In genomic region chr3:123385981-123386380, GRCh38 we compare ENCODE assay signal across 12 cellular contexts.
DNase-seq lines count a peak whose midpoint lies in the region; ATAC-seq and TF ChIP-seq lines count a peak whose summit lies in the region.
"Had no signal": no experiment of that assay in that cellular context is flagged by ENCODE, and none has a peak within 500 bp of the region (broad histone marks: within the 10 kb centered on the region; RNA-seq: fewer than 3 reads in every experiment).

No MANE protein-coding gene starts in this region.

- H3K9me3 ChIP-seq in colonic mucosa (no peaks in the 10 kb centered on the region), muscle layer of colon (ENCODE audit: low read length) (no peaks in the 10 kb centered on the region)

- no peaks in the 10 kb centered on the region for H3K36me3 ChIP-seq in colonic mucosa
- no peaks in the 10 kb centered on the region for H3K36me3 ChIP-seq in muscle layer of colon (ENCODE audit: insufficient read depth, low read length)

- no peaks in the 10 kb centered on the region for H3K27me3 ChIP-seq in colonic mucosa
- no peaks in the 10 kb centered on the region for H3K27me3 ChIP-seq in muscle layer of colon (ENCODE audit: control insufficient read depth in 1 of 2, insufficient read depth in 2 of 2, low read length in 2 of 2)

- DNase-seq in ACHN (peak; percentile 19), colonic mucosa (no peak), Kasumi-1 (lab: John Stamatoyannopoulos, UW) (no peak), T-helper 1 cell (no peak), pons (ENCODE audit: low spot score) (no peak)
- DNase-seq: activated CD8-positive, alpha-beta memory T cell treated with anti-CD3 and anti-CD28 coated beads, Interleukin-2, amount 10 ng/mL, durations not matched to agents 7 days and 5 days; NCI-H510A had no signal

- H3K4me1 ChIP-seq in colonic mucosa (no peaks in the 10 kb centered on the region), muscle layer of colon (ENCODE audit: insufficient read depth, low read length) (peaks cover 97% of the 10 kb centered on the region)

- intact Hi-C loops in colonic mucosa (cut with DNase I), result no loop called here

- no peak overlapping the region for H3K4me3 ChIP-seq in colonic mucosa
- no peak overlapping the region for H3K4me3 ChIP-seq in muscle layer of colon (ENCODE audit: low read depth in 1 of 2, low read length in 2 of 2)
- H3K4me3 ChIP-seq: K562, lung had no signal

- no peak for TF ChIP-seq EP300 in Ishikawa (IDR thresholded peaks at IDR 0.05; ENCODE audit: borderline replicate concordance)

- in situ Hi-C loops in ACHN (cut with HindIII; ENCODE audit: low pct_ligation_motif_present, low pct_unique_long_range_greater_than_20kb, low sequenced_read_pairs), result no loop called here

- H3K27ac ChIP-seq in colonic mucosa (peak overlapping the region; percentile 6), muscle layer of colon (ENCODE audit: low read depth, low read length) (peak overlapping the region; percentile 90)

- TF ChIP-seq CTCF in colonic mucosa (IDR thresholded peaks at IDR 0.05), result no peak

- ATAC-seq in GM18868 (IDR thresholded peaks at IDR 0.05; ENCODE audit: unreplicated experiment), result no peak
- ATAC-seq: activated CD8-positive, alpha-beta memory T cell treated with anti-CD3 and anti-CD28 coated beads, Interleukin-2, amount 10 ng/mL, durations not matched to agents 7 days and 5 days; K562 had no signal

- no peak overlapping the region for H3K9ac ChIP-seq in colonic mucosa (ENCODE audit: low read depth in 2 of 2, low read length in 2 of 2)
- no peak overlapping the region for H3K9ac ChIP-seq in muscle layer of colon (ENCODE audit: low read length)

- no peak for TF ChIP-seq RAD21 in Ishikawa (IDR thresholded peaks at IDR 0.05; ENCODE audit: low read depth)

TF ChIP-seq in Ishikawa, 13 proteins besides CTCF, POLR2A, EP300 and RAD21:
- TF ChIP-seq MAX (IDR thresholded peaks at IDR 0.05), result no peak
- peak; percentile 61 for TF ChIP-seq NFIC (IDR thresholded peaks at IDR 0.05)
TF ChIP-seq in Ishikawa: peak in this region for 1.
